ENCODE assay signal across 1 cellular context in genomic region chr13:42597505-42597904, GRCh38.
TF ChIP-seq lines count a peak whose summit lies in the region.

No MANE protein-coding gene starts in this region.

TF ChIP-seq in GM23338, 12 proteins besides CTCF, POLR2A, EP300 and RAD21 (continued from another document):
- TF ChIP-seq, protein P1, sequence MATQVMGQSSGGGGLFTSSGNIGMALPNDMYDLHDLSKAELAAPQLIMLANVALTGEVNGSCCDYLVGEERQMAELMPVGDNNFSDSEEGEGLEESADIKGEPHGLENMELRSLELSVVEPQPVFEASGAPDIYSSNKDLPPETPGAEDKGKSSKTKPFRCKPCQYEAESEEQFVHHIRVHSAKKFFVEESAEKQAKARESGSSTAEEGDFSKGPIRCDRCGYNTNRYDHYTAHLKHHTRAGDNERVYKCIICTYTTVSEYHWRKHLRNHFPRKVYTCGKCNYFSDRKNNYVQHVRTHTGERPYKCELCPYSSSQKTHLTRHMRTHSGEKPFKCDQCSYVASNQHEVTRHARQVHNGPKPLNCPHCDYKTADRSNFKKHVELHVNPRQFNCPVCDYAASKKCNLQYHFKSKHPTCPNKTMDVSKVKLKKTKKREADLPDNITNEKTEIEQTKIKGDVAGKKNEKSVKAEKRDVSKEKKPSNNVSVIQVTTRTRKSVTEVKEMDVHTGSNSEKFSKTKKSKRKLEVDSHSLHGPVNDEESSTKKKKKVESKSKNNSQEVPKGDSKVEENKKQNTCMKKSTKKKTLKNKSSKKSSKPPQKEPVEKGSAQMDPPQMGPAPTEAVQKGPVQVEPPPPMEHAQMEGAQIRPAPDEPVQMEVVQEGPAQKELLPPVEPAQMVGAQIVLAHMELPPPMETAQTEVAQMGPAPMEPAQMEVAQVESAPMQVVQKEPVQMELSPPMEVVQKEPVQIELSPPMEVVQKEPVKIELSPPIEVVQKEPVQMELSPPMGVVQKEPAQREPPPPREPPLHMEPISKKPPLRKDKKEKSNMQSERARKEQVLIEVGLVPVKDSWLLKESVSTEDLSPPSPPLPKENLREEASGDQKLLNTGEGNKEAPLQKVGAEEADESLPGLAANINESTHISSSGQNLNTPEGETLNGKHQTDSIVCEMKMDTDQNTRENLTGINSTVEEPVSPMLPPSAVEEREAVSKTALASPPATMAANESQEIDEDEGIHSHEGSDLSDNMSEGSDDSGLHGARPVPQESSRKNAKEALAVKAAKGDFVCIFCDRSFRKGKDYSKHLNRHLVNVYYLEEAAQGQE (IDR thresholded peaks at IDR 0.05; ENCODE audit: unreplicated experiment), result no peak
- TF ChIP-seq CREB1 (CRISPR knock-in tag; IDR thresholded peaks at IDR 0.05; ENCODE audit: low read depth), result no peak
